ENCODE assay signal across 22 cellular contexts in the genomic region with DNA sequence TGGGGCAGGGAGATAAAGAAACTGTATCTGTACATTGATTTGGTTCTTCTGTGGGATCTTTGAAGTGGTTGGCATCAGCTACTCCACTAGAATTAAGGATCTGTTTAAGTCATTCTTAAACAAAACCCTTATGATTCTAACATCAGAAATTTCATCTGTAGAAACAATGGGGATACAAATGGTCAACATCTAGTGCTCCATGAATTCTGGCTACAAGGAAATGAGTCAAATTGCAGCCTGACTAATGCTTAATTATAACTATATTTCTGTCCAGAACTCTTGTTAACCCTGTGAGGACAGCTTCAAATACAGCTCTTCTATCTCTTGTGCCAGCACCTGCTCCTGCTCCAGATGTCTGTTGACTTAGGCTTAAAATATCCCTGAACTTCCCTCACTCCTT.
"Had no signal": no experiment of that assay in that cellular context is flagged by ENCODE, and none has a peak within 500 bp of the region (broad histone marks: within the 10 kb centered on the region; RNA-seq: fewer than 3 reads in every experiment).

No MANE protein-coding gene starts in this region.

- H3K27ac Mint-ChIP-seq: activated naive CD4-positive, alpha-beta T cell treated with anti-CD3 and anti-CD28 coated beads, Interleukin-2, amount 50 U/mL, for 24 hours; effector memory CD8-positive, alpha-beta T cell; immature natural killer cell; stimulated activated effector memory CD8-positive, alpha-beta T cell treated with anti-CD3 and anti-CD28 coated beads, Interleukin-12 subunit alpha, Interleukin-12 subunit beta, amount 100 ng/mL, for 72 hours; T-helper 1 cell treated with Interleukin-12 subunit alpha and Interleukin-12 subunit beta and Interleukin-4 antibody, amounts not matched to agents 30 μg/mL and 1 μg/mL, for 36 hours; type B pancreatic cell had no signal

- H3K9me3 ChIP-seq: gastroesophageal sphincter, heart right ventricle, testis had no signal

- H3K9me3 Mint-ChIP-seq: activated naive CD4-positive, alpha-beta T cell treated with anti-CD3 and anti-CD28 coated beads, Interleukin-2, amount 50 U/mL, for 24 hours; effector memory CD8-positive, alpha-beta T cell; immature natural killer cell; naive thymus-derived CD8-positive, alpha-beta T cell; stimulated activated effector memory CD8-positive, alpha-beta T cell treated with anti-CD3 and anti-CD28 coated beads, Interleukin-12 subunit alpha, Interleukin-12 subunit beta, amount 100 ng/mL, for 72 hours; T-helper 1 cell treated with Interleukin-12 subunit alpha and Interleukin-12 subunit beta and Interleukin-4 antibody, amounts not matched to agents 30 μg/mL and 1 μg/mL, for 36 hours; type B pancreatic cell had no signal

- ATAC-seq: activated CD4-positive, CD25-positive, alpha-beta regulatory T cell treated with anti-CD3 and anti-CD28 coated beads, Interleukin-2, amount 50 U/mL, for 24 hours; effector memory CD8-positive, alpha-beta T cell; gastroesophageal sphincter; heart right ventricle; left ventricle myocardium superior; naive thymus-derived CD8-positive, alpha-beta T cell; sciatic nerve; stimulated activated effector memory CD8-positive, alpha-beta T cell treated with anti-CD3 and anti-CD28 coated beads, Interleukin-12 subunit alpha, Interleukin-12 subunit beta, amount 100 ng/mL, for 72 hours had no signal

- H3K36me3 ChIP-seq: cardiac muscle cell, gastroesophageal sphincter, heart right ventricle had no signal

- H3K27ac ChIP-seq: cardiac muscle cell, gastroesophageal sphincter, heart right ventricle, testis had no signal

- H3K4me1 Mint-ChIP-seq: activated naive CD4-positive, alpha-beta T cell treated with anti-CD3 and anti-CD28 coated beads, Interleukin-2, amount 50 U/mL, for 24 hours; immature natural killer cell; naive thymus-derived CD8-positive, alpha-beta T cell; stimulated activated effector memory CD8-positive, alpha-beta T cell treated with anti-CD3 and anti-CD28 coated beads, Interleukin-12 subunit alpha, Interleukin-12 subunit beta, amount 100 ng/mL, for 72 hours had no signal

- H3K36me3 Mint-ChIP-seq: activated naive CD4-positive, alpha-beta T cell treated with anti-CD3 and anti-CD28 coated beads, Interleukin-2, amount 50 U/mL, for 24 hours; naive thymus-derived CD8-positive, alpha-beta T cell; stimulated activated effector memory CD8-positive, alpha-beta T cell treated with anti-CD3 and anti-CD28 coated beads, Interleukin-12 subunit alpha, Interleukin-12 subunit beta, amount 100 ng/mL, for 72 hours; type B pancreatic cell had no signal

- H3K27me3 ChIP-seq: cardiac muscle cell, heart right ventricle, testis had no signal

- H3K4me3 Mint-ChIP-seq: activated naive CD4-positive, alpha-beta T cell treated with anti-CD3 and anti-CD28 coated beads, Interleukin-2, amount 50 U/mL, for 24 hours; effector memory CD8-positive, alpha-beta T cell; immature natural killer cell; naive thymus-derived CD8-positive, alpha-beta T cell; stimulated activated effector memory CD8-positive, alpha-beta T cell treated with anti-CD3 and anti-CD28 coated beads, Interleukin-12 subunit alpha, Interleukin-12 subunit beta, amount 100 ng/mL, for 72 hours; T-helper 1 cell treated with Interleukin-12 subunit alpha and Interleukin-12 subunit beta and Interleukin-4 antibody, amounts not matched to agents 30 μg/mL and 1 μg/mL, for 36 hours; type B pancreatic cell had no signal

- H3K4me1 ChIP-seq: gastroesophageal sphincter, testis had no signal

- H3K4me3 ChIP-seq: cardiac muscle cell, gastroesophageal sphincter, heart right ventricle, testis had no signal

- DNase-seq: activated CD4-positive, alpha-beta T cell treated with anti-CD3 and anti-CD28 coated beads, Interleukin-2, amount 50 U/mL, for 1 hour; activated CD8-positive, alpha-beta memory T cell treated with anti-CD3 and anti-CD28 coated beads for 24 hours; activated CD8-positive, alpha-beta memory T cell treated with anti-CD3 and anti-CD28 coated beads, Interleukin-2, amount 50 U/mL, for 48 hours; activated gamma-delta T cell; activated T-cell treated with anti-CD3 and anti-CD28 coated beads, Interleukin-2, amount 50 U/mL, for 48 hours; effector memory CD8-positive, alpha-beta T cell; heart right ventricle; immature natural killer cell; kidney glomerular epithelial cell; left ventricle myocardium superior; mesendoderm; naive thymus-derived CD8-positive, alpha-beta T cell; stimulated activated CD4-positive, alpha-beta T cell treated with anti-CD3 and anti-CD28 coated beads, Interleukin-4, amount 100 ng/mL, for 24 hours; testis had no signal
